In genomic region chr2:27875089-27875881, GRCh38 we compare ENCODE assay signal across 21 cellular contexts. TPM values are rescaled to one million over a fixed set of nuclear protein-coding genes. Genes with fewer than 3 reads are reported as not detected.
DNase-seq lines count a peak whose midpoint lies in the region; ATAC-seq, FAIRE-seq and TF ChIP-seq lines count a peak whose summit lies in the region.
"Had no signal": no experiment of that assay in that cellular context is flagged by ENCODE, and none has a peak within 500 bp of the region (broad histone marks: within the 10 kb centered on the region; RNA-seq: fewer than 3 reads in every experiment).

No MANE protein-coding gene starts in this region.

- POLR2A ChIA-PET in HepG2 (lab: Yijun Ruan, JAX), result interaction anchor here (0.8 to 1.7 kb wide), 10 partner anchors 10 to 522 kb away, joined by 3 to 13 read pairs (median 4); partner anchors contain the start of genes BABAM2, FOSL2 and RBKS

- peak; percentile 38 to 89; a peak in 3 of 4 replicates for TF ChIP-seq EP300 in HepG2 (IDR thresholded peaks at IDR 0.05; ENCODE audit: low read depth in 2 of 2, low read length in 2 of 2)
- peak; percentile 86; the same call in 1 of the 2 replicates for TF ChIP-seq EP300 in HepG2 (CRISPR knock-in tag; IDR thresholded peaks at IDR 0.05; ENCODE audit: borderline replicate concordance)

- ATAC-seq in HepG2, result peak; percentile 91
- ATAC-seq in right lobe of liver, result no peak
- ATAC-seq in esophagus mucosa, result peak; percentile 47
- no peak for ATAC-seq in HG02798 (IDR thresholded peaks at IDR 0.05; ENCODE audit: poor library complexity, unreplicated experiment)
- ATAC-seq in GM19023 (IDR thresholded peaks at IDR 0.05; ENCODE audit: unreplicated experiment), result no peak
- ATAC-seq in left lobe of liver, result no peak
- ATAC-seq: CD8-positive, alpha-beta T cell; GM12878; GM23338 had no signal

- CTCF ChIA-PET in HepG2 (lab: Yijun Ruan, JAX; ENCODE audit: low intra/inter-chr PET ratio, low total read pairs), result no interaction called here

- intact Hi-C loops in HepG2 (cut with micrococcal nuclease; ENCODE audit: unreplicated experiment), result no loop called here
- intact Hi-C loops in right lobe of liver (cut with DNase I), result no loop called here

- DNase-seq in HepG2 (ENCODE audit: low spot score) (peak; percentile 84), right lobe of liver (no peak), bronchial epithelial cell (ENCODE audit: low read depth) (peak; percentile 37), GM12891 (ENCODE audit: insufficient read length, low spot score) (no peak), left lobe of liver (ENCODE audit: low spot score) (no peak)
- DNase-seq: 8988T; CD8-positive, alpha-beta T cell; DMS 273 treated with DMSO at 0.1 percent for 48 hours; DMS53; DND-41; EL; HCEC 1CT; IMR-90 had no signal

- H3K4me1 ChIP-seq in HepG2 (ENCODE audit: insufficient read depth, low read length) (peaks cover 30% of the 10 kb centered on the region), right lobe of liver (no peaks in the 10 kb centered on the region)
- H3K4me1 ChIP-seq: BLaER1 treated with 17β-estradiol and CSF1 and Interleukin-3, amounts not matched to agents 10 nM and 100 nM had no signal

- H4K20me1 ChIP-seq in HepG2 (ENCODE audit: insufficient read depth, low read length), result no peaks in the 10 kb centered on the region
- H4K20me1 ChIP-seq: BLaER1 treated with 17β-estradiol and CSF1 and Interleukin-3, amounts not matched to agents 10 nM and 100 nM had no signal

- H3K36me3 ChIP-seq in HepG2 (replicated peaks in 1 of 2; ENCODE audit: control insufficient read depth in 1 of 2, insufficient read depth in 2 of 2, low read length in 2 of 2) (no peaks in the 10 kb centered on the region; a peak in 1 of 5 replicates), right lobe of liver (no peaks in the 10 kb centered on the region), bronchial epithelial cell (ENCODE audit: control insufficient read depth, insufficient read depth, low read length) (no peaks in the 10 kb centered on the region)

- H2AFZ ChIP-seq in HepG2 (ENCODE audit: low read length), result no peak overlapping the region
- H2AFZ ChIP-seq: GM23338 had no signal

- no TSS peak for BruUV-seq in HepG2 (replicated peaks; lab: Mats Ljungman, UMichigan)

- H3K9ac ChIP-seq in HepG2 (ENCODE audit: insufficient read depth, low read depth, low read length), result no peak overlapping the region
- H3K9ac ChIP-seq: BLaER1 treated with 17β-estradiol and CSF1 and Interleukin-3, amounts not matched to agents 10 nM and 100 nM had no signal

- H3K79me2 ChIP-seq in HepG2 (ENCODE audit: insufficient read depth, low read length), result no peaks in the 10 kb centered on the region

- no peaks in the 10 kb centered on the region for H3K27me3 ChIP-seq in HepG2 (ENCODE audit: control insufficient read depth in 1 of 2, insufficient read depth in 2 of 2, low read length in 2 of 2)
- no peaks in the 10 kb centered on the region for H3K27me3 ChIP-seq in right lobe of liver
- no peaks in the 10 kb centered on the region for H3K27me3 ChIP-seq in bronchial epithelial cell (ENCODE audit: control insufficient read depth, insufficient read depth, low read length)
- H3K27me3 ChIP-seq: BLaER1 treated with 17β-estradiol and CSF1 and Interleukin-3, amounts not matched to agents 10 nM and 100 nM had no signal

- H3K9me3 ChIP-seq in HepG2 (ENCODE audit: low read length), result peaks cover 13% of the 10 kb centered on the region
- no peaks in the 10 kb centered on the region for H3K9me3 ChIP-seq in right lobe of liver

- no peak for FAIRE-seq in HepG2 (lab: Jason Lieb, UNC)
- no peak for FAIRE-seq in bronchial epithelial cell (lab: Jason Lieb, UNC)
- FAIRE-seq in GM12891 (lab: Jason Lieb, UNC), result no peak
- FAIRE-seq: GM12878, H54 had no signal

- in situ Hi-C loops in HepG2 (cut with HindIII; ENCODE audit: extremely low pct_ligation_motif_present, low pct_unique_long_range_greater_than_20kb), result no loop called here

- WGBS in HepG2 (ENCODE audit: low lambda C conversion rate), result 44% methylated on average over 9 of the region's 9 CpGs
- WGBS in right lobe of liver (ENCODE audit: insufficient coverage, low coverage, low lambda C conversion rate, missing lambda C conversion rate), result 70% methylated on average over 9 of the region's 9 CpGs

- TF ChIP-seq POLR2A in HepG2 (IDR thresholded peaks at IDR 0.05; ENCODE audit: insufficient read depth in 1 of 2, low read depth in 2 of 2, low read length in 2 of 2) (no peak), right lobe of liver (IDR thresholded peaks at IDR 0.05) (no peak), GM12891 (IDR thresholded peaks at IDR 0.05; ENCODE audit: low read depth, low read length) (no peak)

- H3K27ac ChIP-seq in HepG2 (ENCODE audit: extremely low read length, insufficient read depth, low read length) (peak overlapping the region; percentile 5), right lobe of liver (no peak overlapping the region)
- H3K27ac ChIP-seq: BLaER1 treated with 17β-estradiol and CSF1 and Interleukin-3, amounts not matched to agents 10 nM and 100 nM; HL-60 had no signal

- TF ChIP-seq RAD21 in HepG2 (CRISPR knock-in tag; IDR thresholded peaks at IDR 0.05), result no peak

- no peak overlapping the region for H3K4me3 ChIP-seq in HepG2 (replicated peaks in 1 of 3; ENCODE audit: insufficient read depth in 1 of 3, low read depth in 2 of 3, low read length in 3 of 3)
- H3K4me3 ChIP-seq in right lobe of liver, result no peak overlapping the region
- no peak overlapping the region for H3K4me3 ChIP-seq in bronchial epithelial cell (ENCODE audit: low read depth, low read length)
- H3K4me3 ChIP-seq: BLaER1 treated with 17β-estradiol and CSF1 and Interleukin-3, amounts not matched to agents 10 nM and 100 nM; GM12878; GM23338 had no signal

- TF ChIP-seq CTCF in HepG2 (CRISPR knock-in tag; IDR thresholded peaks at IDR 0.05) (no peak), right lobe of liver (IDR thresholded peaks at IDR 0.05) (no peak), bronchial epithelial cell (IDR thresholded peaks at IDR 0.05; ENCODE audit: insufficient read depth, low read length, severe bottlenecking) (no peak)

- peak overlapping the region; percentile 0; the same call in 1 of the 2 replicates for H3K4me2 ChIP-seq in HepG2 (ENCODE audit: low read depth, low read length)
- H3K4me2 ChIP-seq: BLaER1 treated with 17β-estradiol and CSF1 and Interleukin-3, amounts not matched to agents 10 nM and 100 nM; GM23338 had no signal

RNA-seq across cellular contexts. Expression of gene RBKS, which starts 14.9 kb away (rescaled TPM):
- 7.7 and 11.7 TPM in 2 replicates for total RNA-seq in HepG2 (2016; rRNA removed; fragmentation: Illumina TruSeq; extraction: Trizol)
- 1.8 and 2.4 TPM in 2 replicates for total RNA-seq in HepG2 (2016; cell fraction: cytosol; rRNA removed; fragmentation: Illumina TruSeq; extraction: Trizol; ENCODE audit: low read depth)
- total RNA-seq in HepG2 (2016; cell fraction: insoluble cytoplasmic fraction; rRNA removed; fragmentation: Illumina TruSeq; extraction: Trizol), result 8.0 and 11.5 TPM in 2 replicates
- total RNA-seq in HepG2 (2016; cell fraction: membrane; rRNA removed; fragmentation: Illumina TruSeq; extraction: Trizol), result 2.9 and 3.2 TPM in 2 replicates
- 3.7 and 4.5 TPM in 2 replicates for total RNA-seq in HepG2 (2016; cell fraction: nucleus; rRNA removed; fragmentation: Illumina TruSeq; extraction: Trizol)
- polyA plus RNA-seq in HepG2 (2011; rRNA removed), result 7.8 and 8.3 TPM in 2 replicates
- polyA plus RNA-seq in HepG2 (2011; cell fraction: cytosol; rRNA removed), result 7.5 and 9.2 TPM in 2 replicates
- 1.4 and 2.0 TPM in 2 replicates for polyA plus RNA-seq in HepG2 (2011; cell fraction: nucleus; rRNA removed)
- polyA plus RNA-seq in HepG2 (2012), result 4.9 and 12.6 TPM in 2 replicates
- polyA plus RNA-seq in HepG2 (2016; cell fraction: cytosol; fragmentation: Illumina TruSeq; extraction: Trizol; ENCODE audit: low read depth), result 1.8 and 2.2 TPM in 2 replicates
- polyA plus RNA-seq in HepG2 (2016; cell fraction: insoluble cytoplasmic fraction; fragmentation: Illumina TruSeq; extraction: Trizol; ENCODE audit: low read depth), result 10.1 and 10.5 TPM in 2 replicates
- polyA plus RNA-seq in HepG2 (2016; cell fraction: membrane; fragmentation: Illumina TruSeq; extraction: Trizol; ENCODE audit: low read depth), result 2.2 and 2.3 TPM in 2 replicates
- 2.4 and 3.5 TPM in 2 replicates for polyA plus RNA-seq in HepG2 (2016; cell fraction: nucleus; fragmentation: Illumina TruSeq; extraction: Trizol; ENCODE audit: insufficient read depth, low read depth)
- 1.0 and 4.2 TPM in 2 replicates for polyA minus RNA-seq in HepG2 (2011; rRNA and poly(A)+ RNA removed; ENCODE audit: low replicate concordance)
- polyA minus RNA-seq in HepG2 (2011; cell fraction: cytosol; rRNA and poly(A)+ RNA removed), result 2.5 and 3.7 TPM in 2 replicates
- polyA minus RNA-seq in HepG2 (2011; cell fraction: nucleus; rRNA and poly(A)+ RNA removed), result 7.6 and 9.3 TPM in 2 replicates
- 10 to 100 TPM; 13.5 to 18.6 (median 16.0) TPM for total RNA-seq in right lobe of liver
- total RNA-seq in bronchial epithelial cell, result 0.79 and 0.90 TPM in 2 replicates
- total RNA-seq in esophagus mucosa, result 4.5 TPM
- polyA plus RNA-seq in GM12891 (2012; ENCODE audit: low read depth, missing spikeins), result 0.87 TPM
- 13.3 TPM for total RNA-seq in left lobe of liver

RNA-seq across cellular contexts. Expression of gene BABAM2, which starts 15.2 kb away (rescaled TPM):
- total RNA-seq in HepG2 (2016; rRNA removed; fragmentation: Illumina TruSeq; extraction: Trizol), result 24.9 and 34.8 TPM in 2 replicates
- 8.2 and 8.5 TPM in 2 replicates for total RNA-seq in HepG2 (2016; cell fraction: cytosol; rRNA removed; fragmentation: Illumina TruSeq; extraction: Trizol; ENCODE audit: low read depth)
- total RNA-seq in HepG2 (2016; cell fraction: insoluble cytoplasmic fraction; rRNA removed; fragmentation: Illumina TruSeq; extraction: Trizol), result 26.2 and 31.2 TPM in 2 replicates
- 13.7 and 14.1 TPM in 2 replicates for total RNA-seq in HepG2 (2016; cell fraction: membrane; rRNA removed; fragmentation: Illumina TruSeq; extraction: Trizol)
- 33.5 and 34.7 TPM in 2 replicates for total RNA-seq in HepG2 (2016; cell fraction: nucleus; rRNA removed; fragmentation: Illumina TruSeq; extraction: Trizol)
- 28.0 and 28.3 TPM in 2 replicates for polyA plus RNA-seq in HepG2 (2011; rRNA removed)
- polyA plus RNA-seq in HepG2 (2011; cell fraction: cytosol; rRNA removed), result 18.3 and 23.5 TPM in 2 replicates
- 14.1 and 17.0 TPM in 2 replicates for polyA plus RNA-seq in HepG2 (2011; cell fraction: nucleus; rRNA removed)
- 23.1 and 32.2 TPM in 2 replicates for polyA plus RNA-seq in HepG2 (2012)
- 11.4 and 14.0 TPM in 2 replicates for polyA plus RNA-seq in HepG2 (2016; cell fraction: cytosol; fragmentation: Illumina TruSeq; extraction: Trizol; ENCODE audit: low read depth)
- polyA plus RNA-seq in HepG2 (2016; cell fraction: insoluble cytoplasmic fraction; fragmentation: Illumina TruSeq; extraction: Trizol; ENCODE audit: low read depth), result 49.9 and 58.4 TPM in 2 replicates
- 17.1 and 19.7 TPM in 2 replicates for polyA plus RNA-seq in HepG2 (2016; cell fraction: membrane; fragmentation: Illumina TruSeq; extraction: Trizol; ENCODE audit: low read depth)
- polyA plus RNA-seq in HepG2 (2016; cell fraction: nucleus; fragmentation: Illumina TruSeq; extraction: Trizol; ENCODE audit: insufficient read depth, low read depth), result 22.3 and 23.0 TPM in 2 replicates
- 22.8 and 28.8 TPM in 2 replicates for polyA minus RNA-seq in HepG2 (2011; rRNA and poly(A)+ RNA removed; ENCODE audit: low replicate concordance)
- 18.5 and 21.5 TPM in 2 replicates for polyA minus RNA-seq in HepG2 (2011; cell fraction: cytosol; rRNA and poly(A)+ RNA removed)
- polyA minus RNA-seq in HepG2 (2011; cell fraction: nucleus; rRNA and poly(A)+ RNA removed), result 132 and 154 TPM in 2 replicates
- total RNA-seq in right lobe of liver, result 10 to 100 TPM; 17.1 to 39.4 (median 25.5) TPM
- total RNA-seq in bronchial epithelial cell, result 8.4 and 15.9 TPM in 2 replicates
- 29.5 TPM for total RNA-seq in esophagus mucosa
- polyA plus RNA-seq in GM12891 (2012; ENCODE audit: low read depth, missing spikeins), result 26.5 TPM
- 16.7 TPM for total RNA-seq in left lobe of liver

Comparison
In these comparisons a context has a peak if more than half of its experiments do, and no peak if none do; other contexts are left out.
1. ATAC-seq: peak in HepG2 (single experiment) and esophagus mucosa (single experiment); none in right lobe of liver (0 of 4), HG02798 (single experiment), GM19023 (single experiment) and left lobe of liver (single experiment).
2. DNase-seq: peak in HepG2 (single experiment) and bronchial epithelial cell (single experiment); none in right lobe of liver (0 of 3), GM12891 (single experiment) and left lobe of liver (single experiment).